Comparison of ENCODE assay signal across 1 cellular context in genomic region chrX:53253293-53254020, GRCh38.
A peak's percentile ranks its signal among the peaks of the same experiment; 100 is the strongest.
TF ChIP-seq lines count a peak whose summit lies in the region.

No MANE protein-coding gene starts in this region.

TF ChIP-seq in K562, 482 proteins besides CTCF, POLR2A, EP300 and RAD21 (continued from another document and continues in another):
- TF ChIP-seq, protein P1, sequence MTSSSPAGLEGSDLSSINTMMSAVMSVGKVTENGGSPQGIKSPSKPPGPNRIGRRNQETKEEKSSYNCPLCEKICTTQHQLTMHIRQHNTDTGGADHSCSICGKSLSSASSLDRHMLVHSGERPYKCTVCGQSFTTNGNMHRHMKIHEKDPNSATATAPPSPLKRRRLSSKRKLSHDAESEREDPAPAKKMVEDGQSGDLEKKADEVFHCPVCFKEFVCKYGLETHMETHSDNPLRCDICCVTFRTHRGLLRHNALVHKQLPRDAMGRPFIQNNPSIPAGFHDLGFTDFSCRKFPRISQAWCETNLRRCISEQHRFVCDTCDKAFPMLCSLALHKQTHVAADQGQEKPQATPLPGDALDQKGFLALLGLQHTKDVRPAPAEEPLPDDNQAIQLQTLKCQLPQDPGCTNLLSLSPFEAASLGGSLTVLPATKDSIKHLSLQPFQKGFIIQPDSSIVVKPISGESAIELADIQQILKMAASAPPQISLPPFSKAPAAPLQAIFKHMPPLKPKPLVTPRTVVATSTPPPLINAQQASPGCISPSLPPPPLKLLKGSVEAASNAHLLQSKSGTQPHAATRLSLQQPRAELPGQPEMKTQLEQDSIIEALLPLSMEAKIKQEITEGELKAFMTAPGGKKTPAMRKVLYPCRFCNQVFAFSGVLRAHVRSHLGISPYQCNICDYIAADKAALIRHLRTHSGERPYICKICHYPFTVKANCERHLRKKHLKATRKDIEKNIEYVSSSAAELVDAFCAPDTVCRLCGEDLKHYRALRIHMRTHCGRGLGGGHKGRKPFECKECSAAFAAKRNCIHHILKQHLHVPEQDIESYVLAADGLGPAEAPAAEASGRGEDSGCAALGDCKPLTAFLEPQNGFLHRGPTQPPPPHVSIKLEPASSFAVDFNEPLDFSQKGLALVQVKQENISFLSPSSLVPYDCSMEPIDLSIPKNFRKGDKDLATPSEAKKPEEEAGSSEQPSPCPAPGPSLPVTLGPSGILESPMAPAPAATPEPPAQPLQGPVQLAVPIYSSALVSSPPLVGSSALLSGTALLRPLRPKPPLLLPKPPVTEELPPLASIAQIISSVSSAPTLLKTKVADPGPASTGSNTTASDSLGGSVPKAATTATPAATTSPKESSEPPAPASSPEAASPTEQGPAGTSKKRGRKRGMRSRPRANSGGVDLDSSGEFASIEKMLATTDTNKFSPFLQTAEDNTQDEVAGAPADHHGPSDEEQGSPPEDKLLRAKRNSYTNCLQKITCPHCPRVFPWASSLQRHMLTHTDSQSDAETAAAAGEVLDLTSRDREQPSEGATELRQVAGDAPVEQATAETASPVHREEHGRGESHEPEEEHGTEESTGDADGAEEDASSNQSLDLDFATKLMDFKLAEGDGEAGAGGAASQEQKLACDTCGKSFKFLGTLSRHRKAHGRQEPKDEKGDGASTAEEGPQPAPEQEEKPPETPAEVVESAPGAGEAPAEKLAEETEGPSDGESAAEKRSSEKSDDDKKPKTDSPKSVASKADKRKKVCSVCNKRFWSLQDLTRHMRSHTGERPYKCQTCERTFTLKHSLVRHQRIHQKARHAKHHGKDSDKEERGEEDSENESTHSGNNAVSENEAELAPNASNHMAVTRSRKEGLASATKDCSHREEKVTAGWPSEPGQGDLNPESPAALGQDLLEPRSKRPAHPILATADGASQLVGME (CRISPR knock-in tag; IDR thresholded peaks at IDR 0.05): no peak
- TF ChIP-seq MXD1 (CRISPR knock-in tag; IDR thresholded peaks at IDR 0.05; ENCODE audit: borderline replicate concordance, poor library complexity, severe bottlenecking): no peak
- TF ChIP-seq ARID1B (IDR thresholded peaks at IDR 0.05): no peak; the same call in 1 of the 2 replicates
- no peak for TF ChIP-seq PTBP1 (IDR thresholded peaks at IDR 0.05; ENCODE audit: low read depth, low read length)
- TF ChIP-seq TCF3 (CRISPR knock-in tag; IDR thresholded peaks at IDR 0.05): no peak
- TF ChIP-seq GTF2B (IDR thresholded peaks at IDR 0.05; ENCODE audit: extremely low read depth, insufficient read length): no peak
- TF ChIP-seq, protein P2, sequence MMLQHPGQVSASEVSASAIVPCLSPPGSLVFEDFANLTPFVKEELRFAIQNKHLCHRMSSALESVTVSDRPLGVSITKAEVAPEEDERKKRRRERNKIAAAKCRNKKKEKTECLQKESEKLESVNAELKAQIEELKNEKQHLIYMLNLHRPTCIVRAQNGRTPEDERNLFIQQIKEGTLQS (IDR thresholded peaks at IDR 0.05): peak; percentile 90
- TF ChIP-seq, protein P2 (CRISPR knock-in tag; conservative IDR thresholded peaks at IDR 0.05): no peak
- TF ChIP-seq CREB1 (IDR thresholded peaks at IDR 0.05): no peak
- no peak for TF ChIP-seq CREB1 (CRISPR knock-in tag; IDR thresholded peaks at IDR 0.05)
- peak; percentile 90 for TF ChIP-seq MYC (IDR thresholded peaks at IDR 0.05; ENCODE audit: low read depth, low read length)
- peak; percentile 36; the same call in 1 of the 2 replicates for TF ChIP-seq MYC (CRISPR knock-in tag; IDR thresholded peaks at IDR 0.05; ENCODE audit: borderline replicate concordance, low read depth)
- no peak for TF ChIP-seq MAFG (tag; conservative IDR thresholded peaks at IDR 0.05)
- 0 out of 2 replicates have a peak, but pooled peaks have one; percentile 37 for TF ChIP-seq SOX6 (IDR thresholded peaks at IDR 0.05)
- no peak for TF ChIP-seq SPI1 (IDR thresholded peaks at IDR 0.05; ENCODE audit: borderline replicate concordance, low read depth, low read length)
- TF ChIP-seq ZNF445 (CRISPR knock-in tag; IDR thresholded peaks at IDR 0.05; ENCODE audit: low read depth): no peak
- TF ChIP-seq ZNF41 (CRISPR knock-in tag; conservative IDR thresholded peaks at IDR 0.05): no peak
- TF ChIP-seq RBM14 (IDR thresholded peaks at IDR 0.05; ENCODE audit: borderline replicate concordance, insufficient read depth, low read depth, low read length): no peak
- 0 out of 2 replicates have a peak, but pooled peaks have one; percentile 62 for TF ChIP-seq ZNF197 (CRISPR knock-in tag; IDR thresholded peaks at IDR 0.05; ENCODE audit: low read depth)
- no peak for TF ChIP-seq EZH2 (IDR thresholded peaks at IDR 0.05; ENCODE audit: borderline replicate concordance, low read depth, low read length)
- no peak for TF ChIP-seq ZBED1 (IDR thresholded peaks at IDR 0.05)
- TF ChIP-seq RBM17 (IDR thresholded peaks at IDR 0.05; ENCODE audit: borderline replicate concordance, low read depth, low read length): no peak
- no peak for TF ChIP-seq EGR1 (conservative IDR thresholded peaks at IDR 0.05)
- TF ChIP-seq STAG1 (CRISPR knock-in tag; IDR thresholded peaks at IDR 0.05; ENCODE audit: borderline replicate concordance): no peak
- TF ChIP-seq PYGO2 (tag; IDR thresholded peaks at IDR 0.05): no peak
- TF ChIP-seq MCM5 (IDR thresholded peaks at IDR 0.05; ENCODE audit: low read depth): no peak
- TF ChIP-seq ARHGAP35 (IDR thresholded peaks at IDR 0.05; ENCODE audit: partially characterized antibody): no peak
- no peak for TF ChIP-seq ILK (tag; IDR thresholded peaks at IDR 0.05; ENCODE audit: borderline replicate concordance, low read depth)
- no peak for TF ChIP-seq ZNF274 (IDR thresholded peaks at IDR 0.05; ENCODE audit: borderline replicate concordance, low read depth, low read length)
- no peak for TF ChIP-seq LARP7 (IDR thresholded peaks at IDR 0.05)
- TF ChIP-seq IFI16 (CRISPR knock-in tag; IDR thresholded peaks at IDR 0.05): no peak
- TF ChIP-seq GTF3C2 (IDR thresholded peaks at IDR 0.05; ENCODE audit: borderline replicate concordance, extremely low read depth, insufficient read length): no peak
- TF ChIP-seq ZNF507 (tag; conservative IDR thresholded peaks at IDR 0.05): no peak
- no peak for TF ChIP-seq SNRNP70 (optimal IDR thresholded peaks at IDR 0.05; ENCODE audit: low read depth, low read length)
- TF ChIP-seq RBM25 (IDR thresholded peaks at IDR 0.05; ENCODE audit: low read depth, low read length, severe bottlenecking): peak; percentile 60
- no peak for TF ChIP-seq KDM2B (CRISPR knock-in tag; IDR thresholded peaks at IDR 0.05)
- no peak for TF ChIP-seq BDP1 (IDR thresholded peaks at IDR 0.05; ENCODE audit: insufficient read depth, insufficient read length)
- TF ChIP-seq ZNF316 (IDR thresholded peaks at IDR 0.05): peak; percentile 43; the same call in 1 of the 2 replicates
- no peak; a peak in 1 of 4 replicates for TF ChIP-seq TBL1XR1 (IDR thresholded peaks at IDR 0.05; ENCODE audit: low read length in 2 of 2)
- peak; percentile 95 for TF ChIP-seq CEBPG (CRISPR knock-in tag; IDR thresholded peaks at IDR 0.05)
- TF ChIP-seq CEBPG (tag; conservative IDR thresholded peaks at IDR 0.05 in 1 of 2, IDR thresholded peaks at IDR 0.05 in 1 of 2): peak; percentile 82 to 97
- no peak for TF ChIP-seq HDGF (IDR thresholded peaks at IDR 0.05)
- TF ChIP-seq, protein P3, sequence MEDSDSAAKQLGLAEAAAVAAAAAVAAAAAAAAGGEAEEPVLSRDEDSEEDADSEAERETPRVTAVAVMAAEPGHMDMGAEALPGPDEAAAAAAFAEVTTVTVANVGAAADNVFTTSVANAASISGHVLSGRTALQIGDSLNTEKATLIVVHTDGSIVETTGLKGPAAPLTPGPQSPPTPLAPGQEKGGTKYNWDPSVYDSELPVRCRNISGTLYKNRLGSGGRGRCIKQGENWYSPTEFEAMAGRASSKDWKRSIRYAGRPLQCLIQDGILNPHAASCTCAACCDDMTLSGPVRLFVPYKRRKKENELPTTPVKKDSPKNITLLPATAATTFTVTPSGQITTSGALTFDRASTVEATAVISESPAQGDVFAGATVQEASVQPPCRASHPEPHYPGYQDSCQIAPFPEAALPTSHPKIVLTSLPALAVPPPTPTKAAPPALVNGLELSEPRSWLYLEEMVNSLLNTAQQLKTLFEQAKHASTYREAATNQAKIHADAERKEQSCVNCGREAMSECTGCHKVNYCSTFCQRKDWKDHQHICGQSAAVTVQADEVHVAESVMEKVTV (CRISPR knock-in tag; IDR thresholded peaks at IDR 0.05): no peak
- TF ChIP-seq, protein P4, sequence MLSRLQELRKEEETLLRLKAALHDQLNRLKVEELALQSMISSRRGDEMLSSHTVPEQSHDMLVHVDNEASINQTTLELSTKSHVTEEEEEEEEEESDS (CRISPR knock-in tag; IDR thresholded peaks at IDR 0.05): no peak
- no peak for TF ChIP-seq FOXA1 (IDR thresholded peaks at IDR 0.05; ENCODE audit: borderline replicate concordance)
- no peak for TF ChIP-seq MNT (conservative IDR thresholded peaks at IDR 0.05)
- TF ChIP-seq ZNF583 (CRISPR knock-in tag; IDR thresholded peaks at IDR 0.05): 0 out of 2 replicates have a peak, but pooled peaks have one; percentile 22
- TF ChIP-seq KLF6 (CRISPR knock-in tag; IDR thresholded peaks at IDR 0.05; ENCODE audit: borderline replicate concordance): no peak; the same call in 1 of the 2 replicates
- TF ChIP-seq, protein P5, sequence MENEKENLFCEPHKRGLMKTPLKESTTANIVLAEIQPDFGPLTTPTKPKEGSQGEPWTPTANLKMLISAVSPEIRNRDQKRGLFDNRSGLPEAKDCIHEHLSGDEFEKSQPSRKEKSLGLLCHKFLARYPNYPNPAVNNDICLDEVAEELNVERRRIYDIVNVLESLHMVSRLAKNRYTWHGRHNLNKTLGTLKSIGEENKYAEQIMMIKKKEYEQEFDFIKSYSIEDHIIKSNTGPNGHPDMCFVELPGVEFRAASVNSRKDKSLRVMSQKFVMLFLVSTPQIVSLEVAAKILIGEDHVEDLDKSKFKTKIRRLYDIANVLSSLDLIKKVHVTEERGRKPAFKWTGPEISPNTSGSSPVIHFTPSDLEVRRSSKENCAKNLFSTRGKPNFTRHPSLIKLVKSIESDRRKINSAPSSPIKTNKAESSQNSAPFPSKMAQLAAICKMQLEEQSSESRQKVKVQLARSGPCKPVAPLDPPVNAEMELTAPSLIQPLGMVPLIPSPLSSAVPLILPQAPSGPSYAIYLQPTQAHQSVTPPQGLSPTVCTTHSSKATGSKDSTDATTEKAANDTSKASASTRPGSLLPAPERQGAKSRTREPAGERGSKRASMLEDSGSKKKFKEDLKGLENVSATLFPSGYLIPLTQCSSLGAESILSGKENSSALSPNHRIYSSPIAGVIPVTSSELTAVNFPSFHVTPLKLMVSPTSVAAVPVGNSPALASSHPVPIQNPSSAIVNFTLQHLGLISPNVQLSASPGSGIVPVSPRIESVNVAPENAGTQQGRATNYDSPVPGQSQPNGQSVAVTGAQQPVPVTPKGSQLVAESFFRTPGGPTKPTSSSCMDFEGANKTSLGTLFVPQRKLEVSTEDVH (IDR thresholded peaks at IDR 0.05; ENCODE audit: low read depth, partially characterized antibody): no peak
- peak; percentile 69; the same call in 1 of the 2 replicates for TF ChIP-seq ZNF586 (CRISPR knock-in tag; conservative IDR thresholded peaks at IDR 0.05)
- TF ChIP-seq NFRKB (IDR thresholded peaks at IDR 0.05; ENCODE audit: low read depth): peak; percentile 44; the same call in 1 of the 2 replicates
- TF ChIP-seq TOE1 (IDR thresholded peaks at IDR 0.05; ENCODE audit: borderline replicate concordance): no peak
- TF ChIP-seq TOE1 (CRISPR knock-in tag; IDR thresholded peaks at IDR 0.05; ENCODE audit: borderline replicate concordance, low read depth): no peak
- no peak for TF ChIP-seq CCNT2 (IDR thresholded peaks at IDR 0.05; ENCODE audit: borderline replicate concordance, extremely low read depth, insufficient read length, low read depth, low read length)
